ENCODE assay signal across 8 cellular contexts in the genomic region with DNA sequence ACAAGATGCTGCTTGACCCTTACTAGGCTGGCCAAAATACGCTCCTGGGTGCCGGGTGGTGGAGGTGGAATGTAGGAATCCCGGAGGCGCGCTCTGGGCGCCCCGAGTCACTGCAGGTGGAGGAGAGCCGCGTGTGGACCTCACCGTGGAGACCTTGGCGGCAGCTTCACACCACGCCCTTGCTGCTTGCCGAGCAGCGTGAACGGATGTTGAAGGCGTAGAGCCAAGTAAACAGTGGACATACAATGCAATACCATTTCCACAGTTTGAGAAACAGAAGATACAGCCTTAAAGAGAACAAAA. TPM values are rescaled to one million over a fixed set of nuclear protein-coding genes. Genes with fewer than 3 reads are reported as not detected.
DNase-seq lines count a peak whose midpoint lies in the region; ATAC-seq and TF ChIP-seq lines count a peak whose summit lies in the region.

No MANE protein-coding gene starts in this region.

- no peaks in the 10 kb centered on the region for H3K9me3 ChIP-seq in Caco-2
- no peaks in the 10 kb centered on the region for H3K9me3 ChIP-seq in H9 (ENCODE audit: control insufficient read depth, low read depth, low read length)
- H3K9me3 ChIP-seq in osteoblast (ENCODE audit: low read depth, low read length), result no peaks in the 10 kb centered on the region

- H4K8ac ChIP-seq in H9 (replicated peaks; ENCODE audit: insufficient read length, low read depth, low read length), result no peak overlapping the region

- H3K23me2 ChIP-seq in H9 (ENCODE audit: insufficient read length, low read depth, low read length, poor library complexity, severe bottlenecking), result peaks cover 22% of the 10 kb centered on the region

- H3K9ac ChIP-seq in H9 (ENCODE audit: extremely low read depth, insufficient read length, low read length), result peak overlapping the region; percentile 45

- CTCF ChIA-PET in Caco-2 (lab: Charles Lee), result interaction anchor here (1.0 to 1.3 kb wide), 3 partner anchors 8 to 37 kb away, joined by 3 to 6 read pairs (median 3); no protein-coding TSS in a partner anchor

- BruUV-seq in Caco-2 (replicated peaks; lab: Mats Ljungman, UMichigan), result no TSS peak

- peaks cover 4% of the 10 kb centered on the region for H3K4me1 ChIP-seq in Caco-2
- no peaks in the 10 kb centered on the region for H3K4me1 ChIP-seq in H9 (ENCODE audit: insufficient read depth, low read length)
- peaks cover 24% of the 10 kb centered on the region for H3K4me1 ChIP-seq in osteoblast (ENCODE audit: insufficient read depth, low read length)

- H3K4me3 Mint-ChIP-seq in Caco-2 (ENCODE audit: unreplicated experiment) (peak overlapping the region; percentile 91), H9 (peak overlapping the region; percentile 69 to 90)

- H3K4me1 Mint-ChIP-seq in Caco-2 (ENCODE audit: low read depth, unreplicated experiment) (peaks cover 14% of the 10 kb centered on the region), H9 (peaks cover 15 to 26% of the 10 kb centered on the region in 2 experiments)

- H2BK120ac ChIP-seq in H9 (ENCODE audit: low read depth, low read length, poor library complexity, severe bottlenecking), result no peak overlapping the region

- H3K27ac ChIP-seq in H9 (ENCODE audit: insufficient read length, low read depth, low read length), result no peak overlapping the region
- peak overlapping the region; percentile 72 for H3K27ac ChIP-seq in osteoblast (ENCODE audit: low read depth, low read length)

- H2BK5ac ChIP-seq in H9 (ENCODE audit: insufficient read length, low read length), result no peak overlapping the region

- H2BK12ac ChIP-seq in H9 (ENCODE audit: insufficient read length, low read depth, low read length), result no peak overlapping the region

- H3K79me1 ChIP-seq in H9 (ENCODE audit: insufficient read depth, low read depth, low read length, poor library complexity, severe bottlenecking), result no peaks in the 10 kb centered on the region

- H3K27me3 ChIP-seq in Caco-2 (replicated peaks; ENCODE audit: control insufficient read depth, insufficient read depth, low read length), result no peaks in the 10 kb centered on the region
- H3K27me3 ChIP-seq in H9 (ENCODE audit: insufficient read depth, low read length), result peaks cover 21% of the 10 kb centered on the region
- H3K27me3 ChIP-seq in osteoblast (ENCODE audit: insufficient read depth, low read length), result no peaks in the 10 kb centered on the region

- no peak overlapping the region for H3K56ac ChIP-seq in H9 (ENCODE audit: insufficient read length, low read depth, low read length)

- H3K36me3 ChIP-seq in Caco-2 (ENCODE audit: control insufficient read depth, insufficient read depth, low read length), result no peaks in the 10 kb centered on the region
- no peaks in the 10 kb centered on the region for H3K36me3 ChIP-seq in osteoblast (ENCODE audit: insufficient read depth, low read length)

- TF ChIP-seq CTCF in Caco-2 (IDR thresholded peaks at IDR 0.05; ENCODE audit: insufficient read depth in 1 of 2, low read depth in 1 of 2, low read length in 1 of 2, severe bottlenecking in 1 of 2, unreplicated experiment in 1 of 2), result no peak
- no peak for TF ChIP-seq CTCF in H9 (conservative IDR thresholded peaks at IDR 0.05)
- TF ChIP-seq CTCF in foreskin fibroblast (IDR thresholded peaks at IDR 0.05; ENCODE audit: low read depth, low read length), result no peak
- TF ChIP-seq CTCF in osteoblast (IDR thresholded peaks at IDR 0.05; ENCODE audit: extremely low read depth, low read depth, low read length), result no peak

- H2AK5ac ChIP-seq in H9 (ENCODE audit: insufficient read length, low read length), result no peak overlapping the region

- H3K79me2 ChIP-seq in H9 (ENCODE audit: insufficient read depth, low read length) (no peaks in the 10 kb centered on the region), osteoblast (ENCODE audit: insufficient read depth, low read length) (peaks cover 24% of the 10 kb centered on the region)

- peaks cover 11% of the 10 kb centered on the region for H3K36me3 Mint-ChIP-seq in Caco-2 (ENCODE audit: insufficient read depth, unreplicated experiment)
- H3K36me3 Mint-ChIP-seq in H9 (ENCODE audit: insufficient read depth in 1 of 3, low read depth in 3 of 3), result no peaks in the 10 kb centered on the region

- H3K27ac Mint-ChIP-seq in Caco-2 (ENCODE audit: unreplicated experiment) (peak overlapping the region; percentile 72), H9 (no peak overlapping the region; a peak in 2 of 7 replicates)

- H3K27me3 Mint-ChIP-seq in Caco-2 (ENCODE audit: insufficient read depth, unreplicated experiment) (no peaks in the 10 kb centered on the region), H9 (ENCODE audit: low read depth) (peaks cover 64% of the 10 kb centered on the region)

- H2BK20ac ChIP-seq in H9 (ENCODE audit: low read depth, low read length, poor library complexity, severe bottlenecking), result no peak overlapping the region

- no peak overlapping the region for H3K18ac ChIP-seq in H9 (ENCODE audit: insufficient read length, low read depth, low read length)

- H3K9me3 Mint-ChIP-seq in Caco-2 (ENCODE audit: unreplicated experiment) (no peaks in the 10 kb centered on the region), H9 (peaks cover 3 to 9% of the 10 kb centered on the region in 2 experiments; a peak in 4 of 5 replicates)

- POLR2A ChIA-PET in Caco-2 (lab: Charles Lee), result interaction anchor here (1.0 kb wide), 1 partner anchor 145 kb away, joined by 4 read pairs; the partner anchor contains the start of gene PIK3C2A

- H4K5ac ChIP-seq in H9 (ENCODE audit: insufficient read length, low read depth, low read length), result no peak overlapping the region

- no peak overlapping the region for H3K23ac ChIP-seq in H9 (ENCODE audit: insufficient read length, low read depth, low read length)

- no peak overlapping the region for H4K91ac ChIP-seq in H9 (ENCODE audit: insufficient read length, low read depth, low read length)

- H2AFZ ChIP-seq in H9 (ENCODE audit: low read length) (no peak overlapping the region), osteoblast (ENCODE audit: low read length) (peak overlapping the region; percentile 85)

- ATAC-seq in HG03520 (IDR thresholded peaks at IDR 0.05; ENCODE audit: unreplicated experiment), result no peak

- no peak overlapping the region for H3T11ph ChIP-seq in H9 (ENCODE audit: low read length)

- H3K14ac ChIP-seq in H9 (ENCODE audit: insufficient read depth, low read length), result no peak overlapping the region

- H3K4me3 ChIP-seq in Caco-2 (ENCODE audit: low read depth, low read length) (peak overlapping the region; percentile 61), foreskin fibroblast (ENCODE audit: low read depth in 1 of 2, low read length in 2 of 2) (peak overlapping the region; percentile 75 to 77), osteoblast (ENCODE audit: insufficient read depth, low read length) (peak overlapping the region; percentile 78)

- no peak overlapping the region for H2BK15ac ChIP-seq in H9 (ENCODE audit: low read depth, low read length)

- WGBS in H9 (ENCODE audit: extremely low coverage, insufficient read length, low lambda C conversion rate), result no CpG with 5 or more reads among the region's 16 CpGs

- H4K20me1 ChIP-seq in H9 (ENCODE audit: control insufficient read depth, insufficient read depth, insufficient read length) (no peaks in the 10 kb centered on the region), osteoblast (ENCODE audit: insufficient read depth, low read length) (no peaks in the 10 kb centered on the region)

- no peak overlapping the region for H3K4ac ChIP-seq in H9 (ENCODE audit: low read depth, low read length)

- DNase-seq in Caco-2, result peak; percentile 50 to 58
- DNase-seq in H9, result peak; percentile 35
- DNase-seq in NCI-H774 (lab: John Stamatoyannopoulos, UW), result peak; percentile 53
- DNase-seq in activated effector memory CD4-positive, alpha-beta T cell treated with Interleukin-2 at 50 U/mL for 16 hours, result peak; percentile 15
- DNase-seq in foreskin fibroblast, result peak; percentile 27 to 65
- peak; percentile 74 for DNase-seq in osteoblast (ENCODE audit: insufficient read length, low spot score, missing footprints)
- no peak for DNase-seq in SKM-1 treated with dmso at 0.1 percent for 144 hours (lab: John Stamatoyannopoulos, UW; ENCODE audit: unreplicated experiment)

- intact Hi-C loops in Caco-2 (cut with micrococcal nuclease; ENCODE audit: unreplicated experiment), result loop anchor here (1.0 to 2.0 kb wide), 4 partner anchors 31 to 144 kb away; partner anchors contain the start of gene NUCB2

- peak overlapping the region; percentile 69 for H3K4me2 ChIP-seq in H9 (ENCODE audit: insufficient read depth, insufficient read length, low read length)
- H3K4me2 ChIP-seq in osteoblast (ENCODE audit: insufficient read depth, low read length), result peak overlapping the region; percentile 94

RNA-seq across cellular contexts. Expression of gene NCR3LG1, which starts 1.3 kb away (rescaled TPM):
- total RNA-seq in Caco-2 (2022) (14.6 and 14.8 TPM in 2 replicates), H9 (2021) (0.94 and 1.4 TPM in 2 replicates), osteoblast (26.4 and 26.5 TPM in 2 replicates)

RNA-seq across cellular contexts. Expression of gene KCNJ11, which starts 35.6 kb away (rescaled TPM):
- total RNA-seq in Caco-2 (2022), result 2.3 and 3.4 TPM in 2 replicates
- total RNA-seq in H9 (2021), result 2.3 and 2.9 TPM in 2 replicates
- total RNA-seq in osteoblast, result under 0.01 TPM in 1 of 2 replicates, not detected in the other
